12 cellular contexts compared by ENCODE assay signal in the genomic region with DNA sequence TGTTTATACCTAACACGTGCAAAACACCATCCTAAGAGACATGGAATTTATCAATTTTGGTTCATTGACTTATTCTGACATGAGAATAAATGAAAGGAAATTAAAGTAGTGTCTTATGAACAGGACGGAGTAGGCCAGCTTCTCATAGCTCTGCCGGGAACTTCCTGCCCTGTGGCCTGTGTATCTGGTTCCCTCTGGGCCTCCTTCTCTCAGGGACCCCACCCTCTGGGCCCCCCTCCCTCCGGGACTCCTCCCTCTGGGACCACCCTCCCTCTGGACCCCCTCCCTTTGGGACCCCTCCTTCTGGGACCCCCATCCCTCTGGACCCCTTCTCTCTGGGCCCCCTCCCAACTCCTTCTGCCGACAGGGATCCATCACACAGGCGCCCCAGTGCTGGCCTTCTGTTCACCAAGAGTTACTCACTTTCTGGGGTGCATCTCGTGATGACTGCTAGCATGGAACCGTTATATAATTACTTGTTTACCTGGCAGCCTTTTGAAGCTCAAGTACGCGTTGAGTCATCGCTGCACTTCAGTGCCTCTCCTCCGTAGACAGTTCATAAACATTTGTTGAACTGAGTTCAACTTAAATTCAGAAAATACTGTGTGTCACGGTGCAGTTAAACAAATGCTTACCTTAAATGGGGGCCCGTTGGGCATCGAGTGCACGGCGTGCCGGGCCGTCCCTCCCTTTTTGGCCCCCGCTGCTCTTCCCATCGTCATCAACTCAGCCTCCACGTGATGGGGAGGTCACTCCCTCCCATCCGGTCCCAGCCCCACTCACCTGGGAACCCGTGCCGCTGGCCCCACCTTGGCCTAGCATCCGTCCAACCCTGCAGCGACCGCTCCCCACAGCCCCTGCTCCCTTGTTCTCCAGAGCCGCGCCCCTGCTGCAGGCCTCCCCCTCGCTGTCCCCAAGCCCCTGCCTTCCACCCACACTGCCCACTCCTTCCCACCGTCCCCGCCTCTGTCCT. TPM values are rescaled to one million over a fixed set of nuclear protein-coding genes. Genes with fewer than 3 reads are reported as not detected.
DNase-seq lines count a peak whose midpoint lies in the region; ATAC-seq and TF ChIP-seq lines count a peak whose summit lies in the region.
"Had no signal": no experiment of that assay in that cellular context is flagged by ENCODE, and none has a peak within 500 bp of the region (broad histone marks: within the 10 kb centered on the region; RNA-seq: fewer than 3 reads in every experiment).

No MANE protein-coding gene starts in this region.

- peak overlapping the region in 7 of 8 donors; percentile 58 to 98 (median 77) for H3K4me3 Mint-ChIP-seq in naive B cell

- H3K9me3 Mint-ChIP-seq in naive B cell = peaks cover 0 to 6% (median 2%) of the 10 kb centered on the region in 7 donors

- H3K4me3 ChIP-seq in Panc1 (ENCODE audit: low read depth in 2 of 2, low read length in 2 of 2) = no peak overlapping the region

- intact Hi-C loops in Panc1 (cut with micrococcal nuclease; ENCODE audit: unreplicated experiment) = no loop called here

- H3K36me3 ChIP-seq in Panc1 (ENCODE audit: control insufficient read depth, insufficient read depth, low read length) = no peaks in the 10 kb centered on the region

- BruUV-seq in Panc1 (replicated peaks; lab: Mats Ljungman, UMichigan) = no TSS peak

- no peaks in the 10 kb centered on the region for H3K9me3 ChIP-seq in Panc1 (ENCODE audit: control insufficient read depth, insufficient read depth, low read depth, low read length)

- TF ChIP-seq CTCF in GM20000 (IDR thresholded peaks at IDR 0.05; ENCODE audit: extremely low read depth, missing control alignments) = no peak
- no peak for TF ChIP-seq CTCF in Panc1 (IDR thresholded peaks at IDR 0.05)

- no peak overlapping the region for H3K27ac ChIP-seq in Panc1 (ENCODE audit: low read length)

- CTCF ChIA-PET in Panc1 (lab: Charles Lee) = no interaction called here

- H3K27me3 Mint-ChIP-seq in naive B cell = no peaks in the 10 kb centered on the region

- peak; percentile 59 for ATAC-seq in Panc1
- ATAC-seq in naive B cell (ENCODE audit: low read depth in 2 of 2) = peak; percentile 47 to 57
- no peak for ATAC-seq in GM21526 (IDR thresholded peaks at IDR 0.05; ENCODE audit: low FRiP score, unreplicated experiment)

- in situ Hi-C loops in Panc1 (cut with HindIII; ENCODE audit: low pct_unique_long_range_greater_than_20kb, low sequenced_read_pairs) = no loop called here

- peak; percentile 95 for DNase-seq in DMS53 (lab: John Stamatoyannopoulos, UW)
- peak; percentile 60 for DNase-seq in GM20000 (ENCODE audit: low spot score)
- no peak for DNase-seq in Panc1 (ENCODE audit: low read depth, low spot score)
- no peak for DNase-seq in naive B cell
- DNase-seq in NCI-H2227 (lab: John Stamatoyannopoulos, UW; ENCODE audit: unreplicated experiment) = no peak
- DNase-seq in NCI-H82 treated with DMSO at 0.1 percent for 48 hours (lab: John Stamatoyannopoulos, UW; ENCODE audit: unreplicated experiment) = no peak
- DNase-seq: activated CD8-positive, alpha-beta memory T cell treated with anti-CD3 and anti-CD28 coated beads, Interleukin-2, amount 50 U/mL, for 48 hours; head of caudate nucleus; mesendoderm; retina had no signal

- H3K4me1 ChIP-seq in Panc1 (ENCODE audit: control insufficient read depth, insufficient read depth, low read length) = peaks cover 4% of the 10 kb centered on the region

- POLR2A ChIA-PET in Panc1 (lab: Charles Lee) = no interaction called here

- peaks cover 75 to 94% (median 82%) of the 10 kb centered on the region in 3 donors for H3K4me1 Mint-ChIP-seq in naive B cell

- peaks cover 43 to 53% of the 10 kb centered on the region in 2 donors for H3K36me3 Mint-ChIP-seq in naive B cell

- peak overlapping the region; percentile 92 to 100 (median 95) for H3K27ac Mint-ChIP-seq in naive B cell

- no peaks in the 10 kb centered on the region for H3K27me3 ChIP-seq in Panc1 (ENCODE audit: control insufficient read depth, insufficient read depth, low read length)

RNA-seq across cellular contexts. Expression of gene CCR6, which starts 8.1 kb away (rescaled TPM):
- not detected for total RNA-seq in Panc1 (2021; ENCODE audit: unreplicated experiment)
- not detected for polyA plus RNA-seq in Panc1 (2012; ENCODE audit: insufficient read length)
- polyA plus RNA-seq in naive B cell (ENCODE audit: low read depth in 6 of 6) = 100 to 1,000 TPM in 5 of 6 donors, 10 to 100 TPM in 1; 97.4 to 205 (median 126) TPM
- total RNA-seq: ureter had no signal

RNA-seq across cellular contexts. Expression of gene GPR31, which starts 26.8 kb away (rescaled TPM):
- not detected for total RNA-seq in Panc1 (2021; ENCODE audit: unreplicated experiment)
- not detected for polyA plus RNA-seq in Panc1 (2012; ENCODE audit: insufficient read length)
- not detected for polyA plus RNA-seq in naive B cell (ENCODE audit: low read depth in 6 of 6)
- total RNA-seq: ureter had no signal

Comparison
In these comparisons a context has a peak if more than half of its experiments do, and no peak if none do; other contexts are left out.
1. DNase-seq: peak in DMS53 (single experiment) and GM20000 (single experiment); none in Panc1 (single experiment), naive B cell (single experiment), NCI-H2227 (single experiment) and NCI-H82 treated with DMSO at 0.1 percent for 48 hours (single experiment).